Comparison of ENCODE assay signal across 8 cellular contexts in genomic region chr18:63366270-63366990, GRCh38. TPM values are rescaled to one million over a fixed set of nuclear protein-coding genes. Genes with fewer than 3 reads are reported as not detected.
DNase-seq lines count a peak whose midpoint lies in the region; ATAC-seq, FAIRE-seq and TF ChIP-seq lines count a peak whose summit lies in the region.

No MANE protein-coding gene starts in this region.

- intact Hi-C loops in endothelial cell of umbilical vein (cut with micrococcal nuclease), result loop anchor here (2.0 kb wide), 2 partner anchors 44 kb away; no protein-coding TSS in a partner anchor

- H3K27me3 ChIP-seq in endothelial cell of umbilical vein (ENCODE audit: control insufficient read depth in 2 of 2, insufficient read depth in 2 of 2, low read length in 2 of 2) (no peaks in the 10 kb centered on the region), mucosa of rectum (ENCODE audit: control insufficient read depth in 2 of 2, insufficient read depth in 2 of 2, low read length in 2 of 2) (no peaks in the 10 kb centered on the region)

- no peak for TF ChIP-seq CTCF in endothelial cell of umbilical vein (IDR thresholded peaks at IDR 0.05; ENCODE audit: extremely low read depth in 1 of 2, insufficient read depth in 1 of 2, low read depth in 1 of 2, low read length in 2 of 2)

- peak; percentile 35 for ATAC-seq in HG02885 (IDR thresholded peaks at IDR 0.05; ENCODE audit: poor library complexity, unreplicated experiment)

- POLR2A ChIA-PET in endothelial cell of umbilical vein (lab: Charles Lee), result no interaction called here

- TF ChIP-seq POLR2A in endothelial cell of umbilical vein (IDR thresholded peaks at IDR 0.05; ENCODE audit: low read depth, low read length), result peak; percentile 13

- H3K9me1 ChIP-seq in endothelial cell of umbilical vein (replicated peaks; ENCODE audit: control insufficient read depth, extremely low read depth, insufficient read depth, low read length), result no peaks in the 10 kb centered on the region

- CTCF ChIA-PET in endothelial cell of umbilical vein (lab: Charles Lee), result interaction anchor here (0.9 to 2.0 kb wide), 7 partner anchors 14 to 235 kb away, joined by 3 to 9 read pairs (median 3); partner anchors contain the start of gene BCL2

- peak; percentile 33 for FAIRE-seq in endothelial cell of umbilical vein (lab: Jason Lieb, UNC)

- peak overlapping the region; percentile 95 for H3K4me2 ChIP-seq in endothelial cell of umbilical vein (ENCODE audit: insufficient read depth, low read length)

- no peaks in the 10 kb centered on the region for H4K20me1 ChIP-seq in endothelial cell of umbilical vein (replicated peaks; ENCODE audit: control insufficient read depth, extremely low read depth, insufficient read depth, low read length)

- no TSS peak for BruUV-seq in endothelial cell of umbilical vein (replicated peaks; lab: Mats Ljungman, UMichigan)

- peaks cover 30% of the 10 kb centered on the region for H3K79me2 ChIP-seq in endothelial cell of umbilical vein (ENCODE audit: control insufficient read depth, insufficient read depth, low read length)

- peak overlapping the region; percentile 93 for H3K9ac ChIP-seq in endothelial cell of umbilical vein (replicated peaks; ENCODE audit: extremely low read depth, insufficient read depth, low read length)
- H3K9ac ChIP-seq in mucosa of rectum (ENCODE audit: low read depth in 1 of 2, low read length in 2 of 2), result peak overlapping the region; percentile 80 to 91

- H3K4me1 ChIP-seq in endothelial cell of umbilical vein (ENCODE audit: control insufficient read depth, extremely low read depth, insufficient read depth, low read length) (peaks cover 12% of the 10 kb centered on the region), mucosa of rectum (ENCODE audit: control insufficient read depth in 2 of 2, insufficient read depth in 2 of 2, low read length in 2 of 2) (peaks cover 6% of the 10 kb centered on the region in 2 donors)

- H3K9me3 ChIP-seq in endothelial cell of umbilical vein (replicated peaks; ENCODE audit: control insufficient read depth, insufficient read depth, low read length) (no peaks in the 10 kb centered on the region), mucosa of rectum (ENCODE audit: control insufficient read depth in 2 of 2, low read length in 2 of 2) (no peaks in the 10 kb centered on the region)

- H3K4me3 ChIP-seq in endothelial cell of umbilical vein (replicated peaks in 1 of 3; ENCODE audit: insufficient read depth in 1 of 3, low read depth in 1 of 3, low read length in 3 of 3), result peak overlapping the region; percentile 85 to 95 (median 94)
- peak overlapping the region; percentile 86 to 95 for H3K4me3 ChIP-seq in mucosa of rectum (ENCODE audit: low read length in 2 of 2)

- H3K27ac ChIP-seq in endothelial cell of umbilical vein (ENCODE audit: insufficient read depth, low read depth, low read length) (peak overlapping the region; percentile 89), mucosa of rectum (ENCODE audit: low read depth in 2 of 2, low read length in 2 of 2) (peak overlapping the region; percentile 94 to 97)

- H3K36me3 ChIP-seq in endothelial cell of umbilical vein (ENCODE audit: control insufficient read depth in 2 of 2, extremely low read depth in 1 of 2, insufficient read depth in 2 of 2, low read length in 2 of 2) (peaks cover 7% of the 10 kb centered on the region in 2 experiments), mucosa of rectum (ENCODE audit: control insufficient read depth in 2 of 2, insufficient read depth in 2 of 2, low read length in 2 of 2) (peaks cover 10 to 12% of the 10 kb centered on the region in 2 donors)

- dilution Hi-C loops in endothelial cell of umbilical vein (cut with MboI; ENCODE audit: extremely low pct_ligation_motif_present, low sequenced_read_pairs), result no loop called here

- H2AFZ ChIP-seq in endothelial cell of umbilical vein (ENCODE audit: low read depth, low read length), result peak overlapping the region; percentile 12

- DNase-seq in NCI-H82 (lab: John Stamatoyannopoulos, UW), result peak; percentile 49
- DNase-seq in NCI-H82 treated with DMSO at 0.1 percent for 48 hours (lab: John Stamatoyannopoulos, UW; ENCODE audit: unreplicated experiment), result no peak
- peak; percentile 48 for DNase-seq in NCI-H460 (ENCODE audit: extremely low read depth, low read depth)
- peak; percentile 34 for DNase-seq in activated CD8-positive, alpha-beta memory T cell treated with anti-CD3 and anti-CD28 coated beads, Interleukin-2, amount 50 U/mL, for 24 hours (ENCODE audit: extremely low read depth)
- peak; percentile 62 for DNase-seq in endothelial cell of umbilical vein (ENCODE audit: low read depth, low spot score)
- peak; percentile 49 for DNase-seq in stimulated activated CD8-positive, alpha-beta memory T cell treated with anti-CD3 and anti-CD28 coated beads, Interleukin-4, amount 100 ng/mL, for 24 hours (ENCODE audit: low read depth)

TF ChIP-seq in endothelial cell of umbilical vein, 7 proteins besides CTCF, POLR2A, EP300 and RAD21:
- TF ChIP-seq EZH2 (IDR thresholded peaks at IDR 0.05; ENCODE audit: borderline replicate concordance, low read depth, low read length, severe bottlenecking), result no peak
- TF ChIP-seq POLR2AphosphoS5 (IDR thresholded peaks at IDR 0.05; ENCODE audit: insufficient read depth, low read depth, low read length), result peak; percentile 67
- no peak for TF ChIP-seq GATA2 (IDR thresholded peaks at IDR 0.05; ENCODE audit: insufficient read depth, insufficient read length, low read depth, low read length)
- TF ChIP-seq FOS (IDR thresholded peaks at IDR 0.05; ENCODE audit: borderline replicate concordance, insufficient read depth, low read length), result peak; percentile 75
- peak; percentile 41 for TF ChIP-seq JUN (IDR thresholded peaks at IDR 0.05; ENCODE audit: borderline replicate concordance, insufficient read depth, insufficient read length, low read depth)
- TF ChIP-seq MAX (IDR thresholded peaks at IDR 0.05; ENCODE audit: insufficient read depth, insufficient read length), result no peak
- no peak for TF ChIP-seq MYC (IDR thresholded peaks at IDR 0.05; ENCODE audit: low read depth, low read length)

RNA-seq across cellular contexts. Expression of gene KDSR, which starts 0.6 kb away (rescaled TPM):
- total RNA-seq in NCI-H460 (2014; rRNA removed; shearing (Covaris generic)), result 29.8 and 30.7 TPM in 2 replicates
- polyA plus RNA-seq in NCI-H460 (2014; cell fraction: nucleus; rRNA removed), result 32.4 and 39.0 TPM in 2 replicates
- 40.6 and 43.1 TPM in 2 replicates for total RNA-seq in endothelial cell of umbilical vein
- 11.1 and 17.1 TPM in 2 replicates for polyA plus RNA-seq in endothelial cell of umbilical vein
- 19.8 and 20.7 TPM in 2 replicates for polyA plus RNA-seq in endothelial cell of umbilical vein (2011; cell fraction: cytosol; rRNA removed)
- 19.6 and 23.8 TPM in 2 replicates for polyA plus RNA-seq in endothelial cell of umbilical vein (2011; cell fraction: nucleus; rRNA removed)
- 27.6 and 33.5 TPM in 2 replicates for polyA plus RNA-seq in endothelial cell of umbilical vein (2012)
- 39.5 and 42.8 TPM in 2 replicates for polyA minus RNA-seq in endothelial cell of umbilical vein
- 34.7 TPM for polyA minus RNA-seq in endothelial cell of umbilical vein (2011; cell fraction: cytosol; rRNA and poly(A)+ RNA removed)
- 34.2 and 40.8 TPM in 2 replicates for polyA minus RNA-seq in endothelial cell of umbilical vein (2011; cell fraction: nucleus; rRNA and poly(A)+ RNA removed)

RNA-seq across cellular contexts. Expression of gene BCL2, which starts 46.9 kb away (rescaled TPM):
- 12.2 and 12.3 TPM in 2 replicates for total RNA-seq in NCI-H460 (2014; rRNA removed; shearing (Covaris generic))
- polyA plus RNA-seq in NCI-H460 (2014; cell fraction: nucleus; rRNA removed), result 8.3 and 14.7 TPM in 2 replicates
- total RNA-seq in endothelial cell of umbilical vein, result 3.8 and 5.0 TPM in 2 replicates
- polyA plus RNA-seq in endothelial cell of umbilical vein, result 0.35 and 0.45 TPM in 2 replicates
- polyA plus RNA-seq in endothelial cell of umbilical vein (2011; cell fraction: cytosol; rRNA removed), result 0.52 and 0.61 TPM in 2 replicates
- polyA plus RNA-seq in endothelial cell of umbilical vein (2011; cell fraction: nucleus; rRNA removed), result 0.85 and 1.2 TPM in 2 replicates
- 0.63 and 0.94 TPM in 2 replicates for polyA plus RNA-seq in endothelial cell of umbilical vein (2012)
- polyA minus RNA-seq in endothelial cell of umbilical vein, result 2.1 and 2.2 TPM in 2 replicates
- 4.8 TPM for polyA minus RNA-seq in endothelial cell of umbilical vein (2011; cell fraction: cytosol; rRNA and poly(A)+ RNA removed)
- polyA minus RNA-seq in endothelial cell of umbilical vein (2011; cell fraction: nucleus; rRNA and poly(A)+ RNA removed), result 4.5 and 5.2 TPM in 2 replicates

RNA-seq across cellular contexts. Expression of gene VPS4B, which starts 55.8 kb away (rescaled TPM):
- 38.4 and 39.6 TPM in 2 replicates for total RNA-seq in NCI-H460 (2014; rRNA removed; shearing (Covaris generic))
- 12.5 and 21.7 TPM in 2 replicates for polyA plus RNA-seq in NCI-H460 (2014; cell fraction: nucleus; rRNA removed)
- 50.2 and 54.7 TPM in 2 replicates for total RNA-seq in endothelial cell of umbilical vein
- 7.8 and 10.5 TPM in 2 replicates for polyA plus RNA-seq in endothelial cell of umbilical vein
- 14.0 and 14.2 TPM in 2 replicates for polyA plus RNA-seq in endothelial cell of umbilical vein (2011; cell fraction: cytosol; rRNA removed)
- 12.2 and 13.5 TPM in 2 replicates for polyA plus RNA-seq in endothelial cell of umbilical vein (2011; cell fraction: nucleus; rRNA removed)
- 24.3 and 30.3 TPM in 2 replicates for polyA plus RNA-seq in endothelial cell of umbilical vein (2012)
- 14.9 and 21.2 TPM in 2 replicates for polyA minus RNA-seq in endothelial cell of umbilical vein
- 21.9 TPM for polyA minus RNA-seq in endothelial cell of umbilical vein (2011; cell fraction: cytosol; rRNA and poly(A)+ RNA removed)
- polyA minus RNA-seq in endothelial cell of umbilical vein (2011; cell fraction: nucleus; rRNA and poly(A)+ RNA removed), result 23.9 and 33.2 TPM in 2 replicates
